Comparison of ENCODE assay signal across 22 cellular contexts in the genomic region with DNA sequence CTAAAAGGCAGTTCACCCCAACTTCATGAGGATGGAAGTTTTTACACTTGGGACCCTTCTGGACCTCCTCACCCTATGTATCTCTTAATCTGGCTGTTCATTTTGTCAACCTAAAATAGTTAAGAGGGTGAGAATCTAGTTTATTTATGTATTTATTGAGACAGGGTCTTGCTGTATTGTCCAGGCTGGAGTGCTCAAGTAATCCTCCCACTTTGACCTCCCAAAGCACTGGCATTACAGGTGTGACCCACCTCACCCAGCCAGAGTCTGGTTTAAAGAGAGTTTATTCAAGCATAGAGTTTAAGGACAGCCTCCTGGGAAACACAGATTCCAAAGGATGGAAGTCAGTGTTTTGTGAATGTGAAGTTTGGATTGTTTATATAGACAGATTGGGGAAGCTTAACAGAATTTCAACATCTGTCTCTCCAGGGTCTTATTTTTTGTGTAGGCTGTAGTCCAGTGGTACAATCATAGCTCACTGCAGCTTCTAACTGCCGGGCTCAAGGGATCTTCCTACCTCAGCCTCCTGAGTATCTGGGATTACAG. TPM values are rescaled to one million over a fixed set of nuclear protein-coding genes. Genes with fewer than 3 reads are reported as not detected.
DNase-seq lines count a peak whose midpoint lies in the region; ATAC-seq and TF ChIP-seq lines count a peak whose summit lies in the region.
"Had no signal": no experiment of that assay in that cellular context is flagged by ENCODE, and none has a peak within 500 bp of the region (broad histone marks: within the 10 kb centered on the region; RNA-seq: fewer than 3 reads in every experiment).

No MANE protein-coding gene starts in this region.

- peaks cover 5% of the 10 kb centered on the region for H3K9me3 Mint-ChIP-seq in type B pancreatic cell

- H3K9me3 ChIP-seq in adipocyte (ENCODE audit: control insufficient read depth, low read length) (no peaks in the 10 kb centered on the region), vagina (no peaks in the 10 kb centered on the region)
- H3K9me3 ChIP-seq: Peyer's patch, SJSA1 had no signal

- H3K36me3 Mint-ChIP-seq in type B pancreatic cell, result no peaks in the 10 kb centered on the region

- no peak for TF ChIP-seq POLR2A in vagina (IDR thresholded peaks at IDR 0.05)

- H3K27ac ChIP-seq in vagina, result no peak overlapping the region
- H3K27ac ChIP-seq: C4-2B, GM23248, Peyer's patch, SJSA1 had no signal

- TF ChIP-seq CTCF in type B pancreatic cell (conservative IDR thresholded peaks at IDR 0.05) (no peak), vagina (IDR thresholded peaks at IDR 0.05) (no peak), GM20000 (IDR thresholded peaks at IDR 0.05; ENCODE audit: extremely low read depth, missing control alignments) (no peak)

- DNase-seq in adipocyte (ENCODE audit: low read depth), result peak; percentile 49
- peak; percentile 18 for DNase-seq in fibroblast of gingiva (ENCODE audit: low read depth)
- DNase-seq in left colon, result no peak
- no peak for DNase-seq in type B pancreatic cell (ENCODE audit: extremely low spot score, unreplicated experiment)
- no peak for DNase-seq in vagina (ENCODE audit: extremely low spot score in 2 of 2)
- no peak for DNase-seq in NCI-H1105 (lab: John Stamatoyannopoulos, UW)
- DNase-seq in GM20000 (ENCODE audit: low spot score), result no peak
- DNase-seq: AML-193; DMS 273 treated with DMSO at 0.1 percent for 48 hours; DND-41; GM23248; KBM-7; NCI-H1105 treated with DMSO at 0.1 percent for 48 hours; NCI-H1694; NCI-H2107; NCI-H510A; NCI-H748 treated with DMSO at 0.1 percent for 48 hours; NK-92 treated with Interleukin-12 subunit alpha and Interleukin-12 subunit beta, amount 100 ng/mL, for 24 hours; Peyer's patch had no signal

- intact Hi-C loops in left colon (cut with DNase I, micrococcal nuclease), result no loop called here
- intact Hi-C loops in vagina (cut with DNase I), result no loop called here

- ATAC-seq in left colon, result peak; percentile 53
- ATAC-seq: HCT116 had no signal

- H3K4me3 ChIP-seq in adipocyte (ENCODE audit: low read length), result no peak overlapping the region
- no peak overlapping the region for H3K4me3 ChIP-seq in vagina
- H3K4me3 ChIP-seq: GM23248, Peyer's patch, SJSA1 had no signal

- H3K27me3 ChIP-seq in adipocyte (replicated peaks; ENCODE audit: control insufficient read depth, insufficient read depth, low read length), result no peaks in the 10 kb centered on the region
- H3K27me3 ChIP-seq in vagina, result no peaks in the 10 kb centered on the region
- H3K27me3 ChIP-seq: Peyer's patch, SJSA1 had no signal

- peak overlapping the region; percentile 19 for H3K27ac Mint-ChIP-seq in type B pancreatic cell

- H3K36me3 ChIP-seq in adipocyte (ENCODE audit: control insufficient read depth, insufficient read depth, low read length, severe bottlenecking) (no peaks in the 10 kb centered on the region), vagina (no peaks in the 10 kb centered on the region)
- H3K36me3 ChIP-seq: Peyer's patch, SJSA1 had no signal

- H3K27me3 Mint-ChIP-seq in type B pancreatic cell, result no peaks in the 10 kb centered on the region

- H3K4me3 Mint-ChIP-seq in type B pancreatic cell, result no peak overlapping the region

- peaks cover 5% of the 10 kb centered on the region for H3K4me1 Mint-ChIP-seq in type B pancreatic cell (ENCODE audit: unreplicated experiment)

- H3K9ac ChIP-seq in adipocyte (ENCODE audit: low read length), result no peak overlapping the region
- H3K9ac ChIP-seq: GM23248 had no signal

- H3K4me1 ChIP-seq in adipocyte (ENCODE audit: control insufficient read depth, insufficient read depth, low read length) (peaks cover 2% of the 10 kb centered on the region), vagina (no peaks in the 10 kb centered on the region)

RNA-seq across cellular contexts. Expression of a gene that starts 8.0 kb away (rescaled TPM):
- total RNA-seq in left colon (10 to 100 TPM; 30.7 to 34.7 TPM), type B pancreatic cell (ENCODE audit: low replicate concordance) (44.8 and 66.4 TPM in 2 replicates), vagina (23.6 TPM)

Comparison
In these comparisons a context has a peak if more than half of its experiments do, and no peak if none do; other contexts are left out.
1. DNase-seq: peak in adipocyte (single experiment) and fibroblast of gingiva (single experiment); none in left colon (0 of 2), type B pancreatic cell (single experiment), vagina (0 of 2), NCI-H1105 (single experiment) and GM20000 (single experiment).